ENCODE assay signal across 24 cellular contexts in genomic region chr11:126343051-126343450, GRCh38.
"Had no signal": no experiment of that assay in that cellular context is flagged by ENCODE, and none has a peak within 500 bp of the region (broad histone marks: within the 10 kb centered on the region; RNA-seq: fewer than 3 reads in every experiment).

No MANE protein-coding gene starts in this region.

- H3K27ac ChIP-seq: epithelial cell of prostate, tibial nerve had no signal

- DNase-seq: activated CD4-positive, alpha-beta T cell treated with anti-CD3 and anti-CD28 coated beads for 1 hour; activated naive CD4-positive, alpha-beta T cell; activated T-cell treated with anti-CD3 and anti-CD28 coated beads for 4 hours; activated T-cell treated with anti-CD3 and anti-CD28 coated beads, Interleukin-2, amount 50 U/mL, for 72 hours; central memory CD4-positive, alpha-beta T cell; dermis blood vessel endothelial cell; effector CD4-positive, alpha-beta T cell; mammary epithelial cell; naive thymus-derived CD8-positive, alpha-beta T cell; stimulated activated CD4-positive, alpha-beta T cell treated with anti-CD3 and anti-CD28 coated beads, Interleukin-4, amount 100 ng/mL, for 24 hours; T-helper 2 cell had no signal

- ATAC-seq: activated naive CD4-positive, alpha-beta T cell treated with anti-CD3 and anti-CD28 coated beads, Interleukin-2, amount 50 U/mL, for 72 hours; activated T-cell treated with anti-CD3 and anti-CD28 coated beads, Interleukin-2, amount 50 U/mL, for 72 hours; naive thymus-derived CD8-positive, alpha-beta T cell; sciatic nerve; stimulated activated memory B cell treated with anti-CD40 and anti-IgM and Interleukin-4, amounts not matched to agents 10 μg/mL and 1 μg/mL and 100 μg/mL, for 72 hours; WTC11 had no signal

- H3K4me3 ChIP-seq: breast epithelium, skin epidermis, tibial nerve had no signal

- H3K4me1 ChIP-seq: breast epithelium had no signal

- H3K27me3 Mint-ChIP-seq: naive thymus-derived CD8-positive, alpha-beta T cell; stimulated activated memory B cell treated with anti-CD40 and anti-IgM and Interleukin-4, amounts not matched to agents 10 μg/mL and 1 μg/mL and 100 μg/mL, for 72 hours had no signal

- H3K36me3 Mint-ChIP-seq: activated naive CD4-positive, alpha-beta T cell treated with anti-CD3 and anti-CD28 coated beads, Interleukin-2, amount 50 U/mL, for 72 hours had no signal

- H3K9me3 Mint-ChIP-seq: activated naive CD4-positive, alpha-beta T cell treated with anti-CD3 and anti-CD28 coated beads, Interleukin-2, amount 50 U/mL, for 72 hours; activated T-cell treated with anti-CD3 and anti-CD28 coated beads, Interleukin-2, amount 50 U/mL, for 72 hours; mesothelial cell of epicardium; naive thymus-derived CD8-positive, alpha-beta T cell; stimulated activated memory B cell treated with anti-CD40 and anti-IgM and Interleukin-4, amounts not matched to agents 10 μg/mL and 1 μg/mL and 100 μg/mL, for 72 hours; WTC11 had no signal

- H3K36me3 ChIP-seq: breast epithelium had no signal

- H3K9me3 ChIP-seq: breast epithelium, tibial nerve had no signal

- FAIRE-seq: colon, endometrium, frontal cortex, islet of Langerhans had no signal

- H3K27ac Mint-ChIP-seq: mesothelial cell of epicardium; stimulated activated memory B cell treated with anti-CD40 and anti-IgM and Interleukin-4, amounts not matched to agents 10 μg/mL and 1 μg/mL and 100 μg/mL, for 72 hours had no signal

- H3K27me3 ChIP-seq: breast epithelium, tibial nerve had no signal

- H3K4me3 Mint-ChIP-seq: activated T-cell treated with anti-CD3 and anti-CD28 coated beads, Interleukin-2, amount 50 U/mL, for 72 hours; mesothelial cell of epicardium; stimulated activated memory B cell treated with anti-CD40 and anti-IgM and Interleukin-4, amounts not matched to agents 10 μg/mL and 1 μg/mL and 100 μg/mL, for 72 hours; WTC11 had no signal
